Comparison of ENCODE assay signal across 25 cellular contexts in the genomic region with DNA sequence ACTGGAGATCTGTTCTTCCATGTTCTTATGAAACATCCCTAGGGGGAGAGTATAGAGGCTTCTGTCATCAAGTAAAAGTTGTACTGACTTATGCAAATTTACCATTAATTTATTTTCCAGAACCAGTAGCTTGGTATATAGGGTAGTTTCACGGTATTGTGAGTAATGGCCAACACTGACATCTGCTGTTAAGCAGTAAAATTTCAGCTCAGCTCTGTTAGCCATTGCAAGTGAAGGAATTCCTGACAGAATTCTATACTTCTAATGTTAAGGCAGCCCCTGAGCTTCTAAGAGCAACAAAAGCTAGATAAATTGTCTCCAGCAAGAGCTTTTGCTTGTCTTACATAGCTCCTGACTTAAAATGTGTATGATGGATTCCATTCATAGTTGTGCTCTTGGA.
DNase-seq lines count a peak whose midpoint lies in the region; ATAC-seq, FAIRE-seq and TF ChIP-seq lines count a peak whose summit lies in the region.
"Had no signal": no experiment of that assay in that cellular context is flagged by ENCODE, and none has a peak within 500 bp of the region (broad histone marks: within the 10 kb centered on the region; RNA-seq: fewer than 3 reads in every experiment).

No MANE protein-coding gene starts in this region.

- DNase-seq in ACHN = peak; percentile 9
- DNase-seq in H9 = no peak
- DNase-seq in OCI-LY7 (ENCODE audit: low spot score) = peak; percentile 6
- no peak for DNase-seq in hepatocyte (ENCODE audit: low spot score)
- no peak for DNase-seq in HTR-8/SVneo (ENCODE audit: insufficient read length, low spot score)
- no peak for DNase-seq in islet precursor cell
- DNase-seq in GM03348 (ENCODE audit: low spot score) = no peak
- DNase-seq: activated CD4-positive, alpha-beta T cell treated with anti-CD3 and anti-CD28 coated beads, Interleukin-2, amount 10 ng/mL, durations not matched to agents 24 days and 14 days; activated naive CD4-positive, alpha-beta T cell treated with anti-CD3 and anti-CD28 coated beads, Interleukin-2, amount 50 U/mL, for 16 hours; dermis blood vessel endothelial cell; heart left ventricle; NCI-H1436 treated with DMSO at 0.1 percent for 48 hours; NCI-H526 treated with DMSO at 0.1 percent for 48 hours; PC-9; posterior cingulate gyrus; SJCRH30; substantia nigra had no signal

- H3K56ac ChIP-seq in H9 (ENCODE audit: insufficient read length, low read depth, low read length) = no peak overlapping the region

- H3K23ac ChIP-seq in H9 (ENCODE audit: insufficient read length, low read depth, low read length) = no peak overlapping the region

- no peak overlapping the region for H2BK120ac ChIP-seq in H9 (ENCODE audit: low read depth, low read length, poor library complexity, severe bottlenecking)

- H3K14ac ChIP-seq in H9 (ENCODE audit: insufficient read depth, low read length) = no peak overlapping the region

- no peak for FAIRE-seq in HTR-8/SVneo (lab: Jason Lieb, UNC)
- FAIRE-seq: A549, endothelial cell of umbilical vein had no signal

- no peak overlapping the region for H3K4ac ChIP-seq in H9 (ENCODE audit: low read depth, low read length)

- H2BK5ac ChIP-seq in H9 (ENCODE audit: insufficient read length, low read length) = no peak overlapping the region

- H3K4me3 Mint-ChIP-seq in H9 = no peak overlapping the region
- H3K4me3 Mint-ChIP-seq: activated CD4-positive, alpha-beta T cell treated with anti-CD3 and anti-CD28 coated beads, Interleukin-2, amount 10 ng/mL, durations not matched to agents 24 days and 14 days; activated T-helper 1 cell treated with anti-CD3 and anti-CD28 coated beads, Interleukin-12 subunit alpha, Interleukin-12 subunit beta, Interleukin-2, Interleukin-4 antibody, amounts not matched to agents 30 ng/mL and 10 ng/mL and 1 ng/mL, durations not matched to agents 14 hours and 24 hours and 36 hours; nephron; T-helper 1 cell treated with Interleukin-12 subunit alpha and Interleukin-12 subunit beta and Interleukin-4 antibody, amounts not matched to agents 30 μg/mL and 1 μg/mL, for 36 hours had no signal

- H3K4me1 ChIP-seq in H9 (ENCODE audit: insufficient read depth, low read length) = no peaks in the 10 kb centered on the region
- no peaks in the 10 kb centered on the region for H3K4me1 ChIP-seq in OCI-LY7 (ENCODE audit: insufficient read depth, low read length, poor library complexity, severe bottlenecking)
- H3K4me1 ChIP-seq in hepatocyte (ENCODE audit: insufficient read depth) = no peaks in the 10 kb centered on the region
- H3K4me1 ChIP-seq: A549, heart left ventricle, SJCRH30 had no signal

- no peaks in the 10 kb centered on the region for H3K9me2 ChIP-seq in OCI-LY7 (ENCODE audit: insufficient read depth, low read length)
- no peaks in the 10 kb centered on the region for H3K9me2 ChIP-seq in hepatocyte (replicated peaks; ENCODE audit: insufficient read depth)

- H3K9me3 ChIP-seq in H9 (ENCODE audit: control insufficient read depth, low read depth, low read length) = no peaks in the 10 kb centered on the region
- peaks cover 7% of the 10 kb centered on the region; the same call in 1 of the 2 replicates for H3K9me3 ChIP-seq in OCI-LY7 (ENCODE audit: low read length)
- no peaks in the 10 kb centered on the region for H3K9me3 ChIP-seq in hepatocyte (ENCODE audit: low read depth)
- H3K9me3 ChIP-seq: A549, SJCRH30 had no signal

- H3K79me2 ChIP-seq in H9 (ENCODE audit: insufficient read depth, low read length) = no peaks in the 10 kb centered on the region
- no peaks in the 10 kb centered on the region for H3K79me2 ChIP-seq in OCI-LY7 (ENCODE audit: insufficient read depth, low read depth, low read length)
- no peaks in the 10 kb centered on the region for H3K79me2 ChIP-seq in hepatocyte

- TF ChIP-seq CTCF in H9 (conservative IDR thresholded peaks at IDR 0.05) (peak; percentile 76), OCI-LY7 (conservative IDR thresholded peaks at IDR 0.05; ENCODE audit: low read length) (peak; percentile 53), hepatocyte (IDR thresholded peaks at IDR 0.05; ENCODE audit: poor library complexity) (peak; percentile 16)

- H3K27me3 ChIP-seq in H9 (ENCODE audit: insufficient read depth, low read length) (no peaks in the 10 kb centered on the region), hepatocyte (no peaks in the 10 kb centered on the region)
- H3K27me3 ChIP-seq: BLaER1 treated with 17β-estradiol and CSF1 and Interleukin-3, amounts not matched to agents 10 nM and 100 nM; heart left ventricle; SJCRH30 had no signal

- no peak overlapping the region for H2BK12ac ChIP-seq in H9 (ENCODE audit: insufficient read length, low read depth, low read length)

- H2AFZ ChIP-seq in H9 (ENCODE audit: low read length) (no peak overlapping the region), OCI-LY7 (ENCODE audit: low read length) (no peak overlapping the region), hepatocyte (no peak overlapping the region)
- H2AFZ ChIP-seq: PC-9 had no signal

- H3K23me2 ChIP-seq in H9 (ENCODE audit: insufficient read length, low read depth, low read length, poor library complexity, severe bottlenecking) = no peaks in the 10 kb centered on the region

- no peak overlapping the region for H2AK5ac ChIP-seq in H9 (ENCODE audit: insufficient read length, low read length)

- H3K79me1 ChIP-seq in H9 (ENCODE audit: insufficient read depth, low read depth, low read length, poor library complexity, severe bottlenecking) = no peaks in the 10 kb centered on the region

- no peak overlapping the region for H4K5ac ChIP-seq in H9 (ENCODE audit: insufficient read length, low read depth, low read length)

- no peak overlapping the region for H4K8ac ChIP-seq in H9 (replicated peaks; ENCODE audit: insufficient read length, low read depth, low read length)

- intact Hi-C loops in OCI-LY7 (cut with micrococcal nuclease; ENCODE audit: unreplicated experiment) = no loop called here

- no peak overlapping the region for H3K4me3 ChIP-seq in OCI-LY7 (ENCODE audit: low read depth, low read length, poor library complexity, severe bottlenecking)
- H3K4me3 ChIP-seq in hepatocyte = no peak overlapping the region
- H3K4me3 ChIP-seq: A549; BLaER1 treated with 17β-estradiol and CSF1 and Interleukin-3, amounts not matched to agents 10 nM and 100 nM; heart left ventricle; PC-9; SJCRH30 had no signal

- H3K4me2 ChIP-seq in H9 (ENCODE audit: insufficient read depth, insufficient read length, low read length) (no peak overlapping the region), OCI-LY7 (ENCODE audit: low read length) (no peak overlapping the region), hepatocyte (no peak overlapping the region)
- H3K4me2 ChIP-seq: A549; BLaER1 treated with 17β-estradiol and CSF1 and Interleukin-3, amounts not matched to agents 10 nM and 100 nM; PC-9 had no signal

- no peaks in the 10 kb centered on the region for H3K4me1 Mint-ChIP-seq in H9
- H3K4me1 Mint-ChIP-seq: activated CD4-positive, alpha-beta T cell treated with anti-CD3 and anti-CD28 coated beads, Interleukin-2, amount 10 ng/mL, durations not matched to agents 24 days and 14 days had no signal

- CTCF ChIA-PET in OCI-LY7 (lab: Charles Lee; ENCODE audit: unreplicated experiment) = no interaction called here

- H2BK20ac ChIP-seq in H9 (ENCODE audit: low read depth, low read length, poor library complexity, severe bottlenecking) = no peak overlapping the region

- no peak overlapping the region for H3K27ac ChIP-seq in H9 (ENCODE audit: insufficient read length, low read depth, low read length)
- H3K27ac ChIP-seq in OCI-LY7 (ENCODE audit: low read depth, low read length, poor library complexity, severe bottlenecking) = no peak overlapping the region
- H3K27ac ChIP-seq in hepatocyte = no peak overlapping the region
- H3K27ac ChIP-seq: A549; BLaER1 treated with 17β-estradiol and CSF1 and Interleukin-3, amounts not matched to agents 10 nM and 100 nM; heart left ventricle; PC-9; SJCRH30 had no signal

- WGBS in H9 (ENCODE audit: extremely low coverage, insufficient read length, low lambda C conversion rate) = no CpG with 5 or more reads among the region's 1 CpG
- WGBS in hepatocyte (ENCODE audit: low lambda C conversion rate, missing lambda C conversion rate) = 50% methylated on average over 1 of the region's 1 CpG

- no peak overlapping the region for H3K9ac ChIP-seq in H9 (ENCODE audit: extremely low read depth, insufficient read length, low read length)
- H3K9ac ChIP-seq: BLaER1 treated with 17β-estradiol and CSF1 and Interleukin-3, amounts not matched to agents 10 nM and 100 nM had no signal

- no peaks in the 10 kb centered on the region for H4K20me1 ChIP-seq in H9 (ENCODE audit: control insufficient read depth, insufficient read depth, insufficient read length)
- H4K20me1 ChIP-seq in OCI-LY7 (ENCODE audit: insufficient read depth, low read length) = no peaks in the 10 kb centered on the region
- no peaks in the 10 kb centered on the region for H4K20me1 ChIP-seq in hepatocyte (ENCODE audit: insufficient read depth, poor library complexity, severe bottlenecking)
- H4K20me1 ChIP-seq: BLaER1 treated with 17β-estradiol and CSF1 and Interleukin-3, amounts not matched to agents 10 nM and 100 nM had no signal

- BruUV-seq in OCI-LY7 (replicated peaks; lab: Mats Ljungman, UMichigan) = no TSS peak

- H4K91ac ChIP-seq in H9 (ENCODE audit: insufficient read length, low read depth, low read length) = no peak overlapping the region

- no peak overlapping the region for H3K27ac Mint-ChIP-seq in H9
- H3K27ac Mint-ChIP-seq: activated CD4-positive, alpha-beta T cell treated with anti-CD3 and anti-CD28 coated beads, Interleukin-2, amount 10 ng/mL, durations not matched to agents 24 days and 14 days; activated T-helper 1 cell treated with anti-CD3 and anti-CD28 coated beads, Interleukin-12 subunit alpha, Interleukin-12 subunit beta, Interleukin-2, Interleukin-4 antibody, amounts not matched to agents 30 ng/mL and 10 ng/mL and 1 ng/mL, durations not matched to agents 14 hours and 24 hours and 36 hours; nephron; T-helper 1 cell treated with Interleukin-12 subunit alpha and Interleukin-12 subunit beta and Interleukin-4 antibody, amounts not matched to agents 30 μg/mL and 1 μg/mL, for 36 hours had no signal

- H3K18ac ChIP-seq in H9 (ENCODE audit: insufficient read length, low read depth, low read length) = no peak overlapping the region

- no peak overlapping the region for H2BK15ac ChIP-seq in H9 (ENCODE audit: low read depth, low read length)

- H3K9me3 Mint-ChIP-seq in H9 = peaks cover 0 to 2% of the 10 kb centered on the region in 2 experiments; a peak in 3 of 5 replicates
- H3K9me3 Mint-ChIP-seq: nephron had no signal

- no peak overlapping the region for H3T11ph ChIP-seq in H9 (ENCODE audit: low read length)

- no peaks in the 10 kb centered on the region for H3K36me3 ChIP-seq in OCI-LY7 (ENCODE audit: insufficient read depth, low read length)
- no peaks in the 10 kb centered on the region for H3K36me3 ChIP-seq in hepatocyte (replicated peaks; ENCODE audit: insufficient read depth, low read depth)
- H3K36me3 ChIP-seq: BLaER1 treated with 17β-estradiol and CSF1 and Interleukin-3, amounts not matched to agents 10 nM and 100 nM; heart left ventricle; SJCRH30 had no signal

- H3K27me3 Mint-ChIP-seq in H9 (ENCODE audit: low read depth) = no peaks in the 10 kb centered on the region

- in situ Hi-C loops in ACHN (cut with HindIII; ENCODE audit: low pct_ligation_motif_present, low pct_unique_long_range_greater_than_20kb, low sequenced_read_pairs) = no loop called here

- H3K36me3 Mint-ChIP-seq in H9 (ENCODE audit: insufficient read depth in 1 of 3, low read depth in 3 of 3) = peaks cover 0 to 8% (median 0%) of the 10 kb centered on the region in 3 experiments; a peak in 3 of 7 replicates

- POLR2A ChIA-PET in OCI-LY7 (lab: Charles Lee) = interaction anchor here (0.6 to 1.1 kb wide), 2 partner anchors 54 to 347 kb away, joined by 3 read pairs; no protein-coding TSS in a partner anchor

- ATAC-seq in HG03196 (IDR thresholded peaks at IDR 0.05; ENCODE audit: unreplicated experiment) = no peak
- ATAC-seq: A549, heart left ventricle, left lobe of liver had no signal

Comparison
In these comparisons a context has a peak if more than half of its experiments do, and no peak if none do; other contexts are left out.
1. DNase-seq: peak in ACHN (single experiment) and OCI-LY7 (single experiment); none in H9 (single experiment), hepatocyte (single experiment), HTR-8/SVneo (single experiment), islet precursor cell (single experiment) and GM03348 (single experiment).
2. CTCF ChIP-seq: peak in every context shown above with its lines; median percentile 76 in H9; 53 in OCI-LY7; 16 in hepatocyte.